Comparison of ENCODE assay signal across 21 cellular contexts in genomic region chr18:75314606-75315005, GRCh38.
DNase-seq lines count a peak whose midpoint lies in the region; ATAC-seq, FAIRE-seq and TF ChIP-seq lines count a peak whose summit lies in the region.
"Had no signal": no experiment of that assay in that cellular context is flagged by ENCODE, and none has a peak within 500 bp of the region (broad histone marks: within the 10 kb centered on the region; RNA-seq: fewer than 3 reads in every experiment).

No MANE protein-coding gene starts in this region.

- H3K36me3 ChIP-seq in liver (ENCODE audit: control insufficient read depth in 4 of 4, insufficient read depth in 3 of 4, low read depth in 1 of 4, low read length in 3 of 4), result no peaks in the 10 kb centered on the region
- no peaks in the 10 kb centered on the region for H3K36me3 ChIP-seq in HepG2 (replicated peaks in 1 of 2; ENCODE audit: control insufficient read depth in 1 of 2, insufficient read depth in 2 of 2, low read length in 2 of 2)
- H3K36me3 ChIP-seq in right lobe of liver, result no peaks in the 10 kb centered on the region
- H3K36me3 ChIP-seq in small intestine (ENCODE audit: control insufficient read depth in 2 of 2, insufficient read depth in 2 of 2, low read length in 2 of 2), result no peaks in the 10 kb centered on the region
- H3K36me3 ChIP-seq: BLaER1 had no signal

- H3K27ac ChIP-seq in liver (ENCODE audit: low read depth in 1 of 2, low read length in 2 of 2), result no peak overlapping the region
- H3K27ac ChIP-seq in HepG2 (ENCODE audit: extremely low read length, insufficient read depth, low read length), result no peak overlapping the region
- H3K27ac ChIP-seq in right lobe of liver, result no peak overlapping the region
- no peak overlapping the region for H3K27ac ChIP-seq in small intestine (ENCODE audit: low read depth in 1 of 2, low read length in 1 of 2)
- H3K27ac ChIP-seq: 22Rv1, BLaER1, C4-2B had no signal

- H3K9ac ChIP-seq in liver (ENCODE audit: low read depth in 1 of 2, low read length in 2 of 2) (no peak overlapping the region), HepG2 (ENCODE audit: insufficient read depth, low read depth, low read length) (no peak overlapping the region)
- H3K9ac ChIP-seq: BLaER1 had no signal

- intact Hi-C loops in HepG2 (cut with micrococcal nuclease; ENCODE audit: unreplicated experiment) (no loop called here), right lobe of liver (cut with DNase I) (no loop called here)

- no peaks in the 10 kb centered on the region for H4K20me1 ChIP-seq in HepG2 (ENCODE audit: insufficient read depth, low read length)
- H4K20me1 ChIP-seq: BLaER1 had no signal

- TF ChIP-seq POLR2A in HepG2 (IDR thresholded peaks at IDR 0.05; ENCODE audit: insufficient read depth in 1 of 2, low read depth in 2 of 2, low read length in 2 of 2) (no peak), right lobe of liver (IDR thresholded peaks at IDR 0.05) (no peak)

- no peak overlapping the region for H2AFZ ChIP-seq in HepG2 (ENCODE audit: low read length)

- H3K4me3 ChIP-seq in liver (ENCODE audit: low read depth in 1 of 3, low read length in 3 of 3) (no peak overlapping the region), HepG2 (replicated peaks in 1 of 3; ENCODE audit: insufficient read depth in 1 of 3, low read depth in 2 of 3, low read length in 3 of 3) (no peak overlapping the region), right lobe of liver (no peak overlapping the region), small intestine (ENCODE audit: low read depth in 1 of 2, low read length in 2 of 2) (no peak overlapping the region)
- H3K4me3 ChIP-seq: BLaER1 had no signal

- TF ChIP-seq CTCF in liver (IDR thresholded peaks at IDR 0.05; ENCODE audit: low read depth, low read length, missing input control) (no peak), HepG2 (CRISPR knock-in tag; IDR thresholded peaks at IDR 0.05) (no peak), right lobe of liver (IDR thresholded peaks at IDR 0.05) (no peak)

- ATAC-seq in HepG2 (no peak), right lobe of liver (peak; percentile 80 to 97 (median 91)), GM19023 (IDR thresholded peaks at IDR 0.05; ENCODE audit: unreplicated experiment) (no peak)
- ATAC-seq: CD8-positive, alpha-beta T cell had no signal

- no peaks in the 10 kb centered on the region for H3K27me3 ChIP-seq in liver (ENCODE audit: control insufficient read depth in 4 of 4, insufficient read depth in 4 of 4, low read length in 3 of 4)
- peaks cover 0 to 9% of the 10 kb centered on the region in 2 experiments; a peak in 1 of 5 replicates for H3K27me3 ChIP-seq in HepG2 (ENCODE audit: control insufficient read depth in 1 of 2, insufficient read depth in 2 of 2, low read length in 2 of 2)
- no peaks in the 10 kb centered on the region for H3K27me3 ChIP-seq in right lobe of liver
- H3K27me3 ChIP-seq in small intestine (ENCODE audit: control insufficient read depth in 2 of 2, insufficient read depth in 2 of 2, low read length in 2 of 2), result no peaks in the 10 kb centered on the region
- H3K27me3 ChIP-seq: BLaER1 had no signal

- H3K9me3 ChIP-seq in liver (ENCODE audit: control insufficient read depth in 4 of 4, low read length in 3 of 4), result no peaks in the 10 kb centered on the region
- H3K9me3 ChIP-seq in HepG2 (ENCODE audit: low read length), result no peaks in the 10 kb centered on the region
- H3K9me3 ChIP-seq in right lobe of liver, result no peaks in the 10 kb centered on the region
- H3K9me3 ChIP-seq in small intestine (ENCODE audit: control insufficient read depth, low read depth), result no peaks in the 10 kb centered on the region
- H3K9me3 ChIP-seq: Caco-2 had no signal

- TF ChIP-seq EP300 in HepG2 (IDR thresholded peaks at IDR 0.05; ENCODE audit: low read depth in 2 of 2, low read length in 2 of 2) (no peak), HepG2 (CRISPR knock-in tag; IDR thresholded peaks at IDR 0.05; ENCODE audit: borderline replicate concordance) (no peak)

- 47% methylated on average over 1 of the region's 1 CpG for WGBS in liver
- 0% methylated on average over 1 of the region's 1 CpG for WGBS in HepG2 (ENCODE audit: low lambda C conversion rate)
- 18% methylated on average over 1 of the region's 1 CpG for WGBS in right lobe of liver (ENCODE audit: insufficient coverage, low coverage, low lambda C conversion rate, missing lambda C conversion rate)
- WGBS in small intestine, 3 donors, result 67 to 81% (median 70%) methylated on average over 1 of the region's 1 CpG

- no peak overlapping the region for H3K4me2 ChIP-seq in HepG2 (ENCODE audit: low read depth, low read length)
- H3K4me2 ChIP-seq: BLaER1 had no signal

- FAIRE-seq in HepG2 (lab: Jason Lieb, UNC) (no peak), small intestine (lab: Jason Lieb, UNC) (no peak)
- FAIRE-seq: A204.1, GM12891, GM18507 had no signal

- TF ChIP-seq RAD21 in liver (IDR thresholded peaks at IDR 0.05) (peak in 1 of 2 donors; percentile 13), HepG2 (CRISPR knock-in tag; IDR thresholded peaks at IDR 0.05) (no peak)

- no peak for DNase-seq in HepG2 (ENCODE audit: low spot score)
- DNase-seq in right lobe of liver, result peak in 1 of 3 donors; percentile 59
- DNase-seq in small intestine, result peak; percentile 3
- DNase-seq in SKM-1 treated with dmso at 0.1 percent for 144 hours (lab: John Stamatoyannopoulos, UW; ENCODE audit: unreplicated experiment), result no peak
- DNase-seq: Caco-2; CD4-positive, CD25-positive, alpha-beta regulatory T cell; CD8-positive, alpha-beta T cell; DMS 273 treated with DMSO at 0.1 percent for 48 hours; DMS79 treated with DMSO at 0.1 percent for 48 hours; GF-D8; GOT3; H7; HCEC 1CT had no signal

- CTCF ChIA-PET in HepG2 (lab: Yijun Ruan, JAX; ENCODE audit: low intra/inter-chr PET ratio, low total read pairs), result no interaction called here

- in situ Hi-C loops in HepG2 (cut with HindIII; ENCODE audit: extremely low pct_ligation_motif_present, low pct_unique_long_range_greater_than_20kb), result no loop called here

- no peaks in the 10 kb centered on the region for H3K79me2 ChIP-seq in HepG2 (ENCODE audit: insufficient read depth, low read length)

- POLR2A ChIA-PET in HepG2 (lab: Yijun Ruan, JAX), result no interaction called here

- H3K4me1 ChIP-seq in liver (ENCODE audit: control insufficient read depth in 4 of 4, insufficient read depth in 4 of 4, low read length in 3 of 4) (peaks cover 0 to 14% (median 2%) of the 10 kb centered on the region in 4 donors), HepG2 (ENCODE audit: insufficient read depth, low read length) (no peaks in the 10 kb centered on the region), right lobe of liver (peaks cover 0 to 9% (median 0%) of the 10 kb centered on the region in 4 donors), small intestine (ENCODE audit: control insufficient read depth in 2 of 2, insufficient read depth in 1 of 2, low read depth in 1 of 2, low read length in 1 of 2) (no peaks in the 10 kb centered on the region)
- H3K4me1 ChIP-seq: Caco-2 had no signal

- no TSS peak for BruUV-seq in HepG2 (replicated peaks; lab: Mats Ljungman, UMichigan)

TF ChIP-seq in liver, 16 proteins besides CTCF, POLR2A, EP300 and RAD21 (continues in another document):
- no peak for TF ChIP-seq JUND (IDR thresholded peaks at IDR 0.05)
- TF ChIP-seq FOXA2 (IDR thresholded peaks at IDR 0.05), result peak; percentile 88
- no peak for TF ChIP-seq ZBTB33 (IDR thresholded peaks at IDR 0.05)
- TF ChIP-seq GABPA (IDR thresholded peaks at IDR 0.05 in 1 of 2, conservative IDR thresholded peaks at IDR 0.05 in 1 of 2), result no peak
- no peak for TF ChIP-seq HNF4G (IDR thresholded peaks at IDR 0.05)
- no peak for TF ChIP-seq TAF1 (conservative IDR thresholded peaks at IDR 0.05)
- peak; percentile 61 for TF ChIP-seq SP1 (IDR thresholded peaks at IDR 0.05)
- TF ChIP-seq RXRA (IDR thresholded peaks at IDR 0.05), result peak in 1 of 2 donors; percentile 33

TF ChIP-seq in HepG2, 621 proteins besides CTCF, POLR2A, EP300 and RAD21:
- TF ChIP-seq HNF1B (CRISPR knock-in tag; IDR thresholded peaks at IDR 0.05) (no peak), SRSF9 (IDR thresholded peaks at IDR 0.05; ENCODE audit: borderline replicate concordance, insufficient read depth, low read depth, low read length, poor library complexity, severe bottlenecking) (no peak), ZNF556 (CRISPR knock-in tag; IDR thresholded peaks at IDR 0.05; ENCODE audit: borderline replicate concordance) (no peak), ISL2 (CRISPR knock-in tag; IDR thresholded peaks at IDR 0.05) (no peak), ZNF639 (CRISPR knock-in tag; conservative IDR thresholded peaks at IDR 0.05) (no peak), SNAI1 (CRISPR knock-in tag; IDR thresholded peaks at IDR 0.05; ENCODE audit: borderline replicate concordance) (no peak)

Comparison
In these comparisons a context has a peak if more than half of its experiments do, and no peak if none do; other contexts are left out.
1. ATAC-seq: peak in right lobe of liver (4 of 4); none in HepG2 (single experiment) and GM19023 (single experiment).